22 cellular contexts compared by ENCODE assay signal in the genomic region with DNA sequence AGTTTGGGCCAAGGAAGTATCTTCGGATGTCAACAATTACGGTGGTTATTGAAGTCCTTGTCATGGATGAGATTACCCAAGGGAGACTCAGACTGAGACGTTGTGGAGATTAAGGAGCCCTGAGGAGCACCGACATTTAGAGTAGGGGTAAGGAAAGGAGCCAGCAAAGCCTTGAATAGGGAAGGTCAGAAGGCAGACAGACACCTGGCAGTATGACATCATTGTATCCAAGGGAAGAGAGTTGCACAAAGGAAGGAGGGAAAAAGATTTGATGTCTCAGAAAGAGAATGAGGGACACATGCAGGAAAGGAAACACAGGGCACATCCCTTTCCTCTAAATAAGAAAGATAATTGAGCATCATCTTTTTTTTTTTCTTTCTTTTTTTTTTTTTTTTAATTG. TPM values are rescaled to one million over a fixed set of nuclear protein-coding genes. Genes with fewer than 3 reads are reported as not detected.
DNase-seq lines count a peak whose midpoint lies in the region; ATAC-seq, FAIRE-seq and TF ChIP-seq lines count a peak whose summit lies in the region.
"Had no signal": no experiment of that assay in that cellular context is flagged by ENCODE, and none has a peak within 500 bp of the region (broad histone marks: within the 10 kb centered on the region; RNA-seq: fewer than 3 reads in every experiment).

No MANE protein-coding gene starts in this region.

- H3K36me3 ChIP-seq in HepG2 (replicated peaks in 1 of 2; ENCODE audit: control insufficient read depth in 1 of 2, insufficient read depth in 2 of 2, low read length in 2 of 2) = no peaks in the 10 kb centered on the region
- H3K36me3 ChIP-seq in right lobe of liver = no peaks in the 10 kb centered on the region
- no peaks in the 10 kb centered on the region for H3K36me3 ChIP-seq in SK-N-SH (replicated peaks in 1 of 2; ENCODE audit: control insufficient read depth in 1 of 2, insufficient read depth in 2 of 2, low read length in 1 of 2)
- H3K36me3 ChIP-seq: SJSA1 had no signal

- H3K9me3 ChIP-seq in HepG2 (ENCODE audit: low read length) = no peaks in the 10 kb centered on the region
- no peaks in the 10 kb centered on the region for H3K9me3 ChIP-seq in right lobe of liver
- no peaks in the 10 kb centered on the region for H3K9me3 ChIP-seq in SK-N-SH
- H3K9me3 ChIP-seq: SJSA1 had no signal

- H3K4me1 ChIP-seq in HepG2 (ENCODE audit: insufficient read depth, low read length) (no peaks in the 10 kb centered on the region), right lobe of liver (no peaks in the 10 kb centered on the region), SK-N-SH (ENCODE audit: control insufficient read depth in 1 of 2, insufficient read depth in 2 of 2, low read depth in 1 of 2, low read length in 1 of 2) (peaks cover 0 to 7% of the 10 kb centered on the region in 2 experiments; a peak in 1 of 4 replicates)

- H3K27me3 ChIP-seq in HepG2 (ENCODE audit: control insufficient read depth in 1 of 2, insufficient read depth in 2 of 2, low read length in 2 of 2) (peaks cover 1 to 3% of the 10 kb centered on the region in 2 experiments; a peak in 2 of 5 replicates), right lobe of liver (no peaks in the 10 kb centered on the region), SK-N-SH (ENCODE audit: insufficient read depth) (no peaks in the 10 kb centered on the region)
- H3K27me3 ChIP-seq: SJSA1 had no signal

- no peak overlapping the region for H3K4me3 ChIP-seq in HepG2 (replicated peaks in 1 of 3; ENCODE audit: insufficient read depth in 1 of 3, low read depth in 2 of 3, low read length in 3 of 3)
- no peak overlapping the region for H3K4me3 ChIP-seq in right lobe of liver
- no peak overlapping the region for H3K4me3 ChIP-seq in epithelial cell of esophagus (ENCODE audit: low read length)
- no peak overlapping the region for H3K4me3 ChIP-seq in SK-N-SH (ENCODE audit: low read depth in 2 of 2, low read length in 1 of 2)
- H3K4me3 ChIP-seq: GM12878, SJSA1 had no signal

- TF ChIP-seq RAD21 in HepG2 (CRISPR knock-in tag; IDR thresholded peaks at IDR 0.05) (no peak), SK-N-SH (IDR thresholded peaks at IDR 0.05; ENCODE audit: low read length) (no peak)

- H4K20me1 ChIP-seq in HepG2 (ENCODE audit: insufficient read depth, low read length) (no peaks in the 10 kb centered on the region), SK-N-SH (ENCODE audit: insufficient read depth) (no peaks in the 10 kb centered on the region)

- H3K27ac ChIP-seq in HepG2 (ENCODE audit: extremely low read length, insufficient read depth, low read length) = no peak overlapping the region
- no peak overlapping the region for H3K27ac ChIP-seq in right lobe of liver
- H3K27ac ChIP-seq in SK-N-SH (ENCODE audit: low read depth in 2 of 2, low read length in 1 of 2) = no peak overlapping the region
- H3K27ac ChIP-seq: KMS-11, SJSA1 had no signal

- in situ Hi-C loops in HepG2 (cut with HindIII; ENCODE audit: extremely low pct_ligation_motif_present, low pct_unique_long_range_greater_than_20kb) = no loop called here
- in situ Hi-C loops in KBM-7 (cut with MboI; ENCODE audit: low pct_unique_long_range_greater_than_20kb, low sequenced_read_pairs) = no loop called here

- DNase-seq in HepG2 (ENCODE audit: low spot score) (no peak), right lobe of liver (no peak), epithelial cell of esophagus (ENCODE audit: low read depth) (peak; percentile 58), mesothelial cell of epicardium (ENCODE audit: low spot score in 2 of 2, unreplicated experiment in 2 of 2) (no peak), NCI-H526 treated with DMSO at 0.1 percent for 48 hours (lab: John Stamatoyannopoulos, UW) (no peak), KBM-7 (no peak), SK-N-SH (no peak)
- DNase-seq: CD4-positive, alpha-beta memory T cell; DND-41; NCI-H1048; NCI-H1436 treated with DMSO at 0.1 percent for 48 hours; NCI-H2029 treated with DMSO at 0.1 percent for 48 hours; NCI-H2171 treated with DMSO at 0.1 percent for 48 hours; NCI-H446 treated with DMSO at 0.1 percent for 48 hours; NCI-H82; PC-3 had no signal

- no peak for TF ChIP-seq POLR2A in HepG2 (IDR thresholded peaks at IDR 0.05; ENCODE audit: insufficient read depth in 1 of 2, low read depth in 2 of 2, low read length in 2 of 2)
- TF ChIP-seq POLR2A in right lobe of liver (IDR thresholded peaks at IDR 0.05) = no peak

- no peaks in the 10 kb centered on the region for H3K27me3 Mint-ChIP-seq in mesothelial cell of epicardium (ENCODE audit: low read depth)

- H3K27ac Mint-ChIP-seq in mesothelial cell of epicardium = peak overlapping the region; percentile 23
- H3K27ac Mint-ChIP-seq: CD4-positive, alpha-beta memory T cell had no signal

- H3K79me2 ChIP-seq in HepG2 (ENCODE audit: insufficient read depth, low read length) = no peaks in the 10 kb centered on the region
- no peaks in the 10 kb centered on the region for H3K79me2 ChIP-seq in SK-N-SH (ENCODE audit: insufficient read depth)

- ATAC-seq in HepG2 = no peak
- no peak for ATAC-seq in right lobe of liver
- no peak for ATAC-seq in HG02678 (IDR thresholded peaks at IDR 0.05; ENCODE audit: unreplicated experiment)
- ATAC-seq: PC-3 had no signal

- 43% methylated on average over 4 of the region's 4 CpGs for WGBS in HepG2 (ENCODE audit: low lambda C conversion rate)
- 64% methylated on average over 4 of the region's 4 CpGs for WGBS in right lobe of liver (ENCODE audit: insufficient coverage, low coverage, low lambda C conversion rate, missing lambda C conversion rate)
- 81% methylated on average over 4 of the region's 4 CpGs for WGBS in SK-N-SH (ENCODE audit: low lambda C conversion rate)

- no peak for TF ChIP-seq EP300 in HepG2 (IDR thresholded peaks at IDR 0.05; ENCODE audit: low read depth in 2 of 2, low read length in 2 of 2)
- TF ChIP-seq EP300 in HepG2 (CRISPR knock-in tag; IDR thresholded peaks at IDR 0.05; ENCODE audit: borderline replicate concordance) = no peak
- TF ChIP-seq EP300 in SK-N-SH (IDR thresholded peaks at IDR 0.05; ENCODE audit: borderline replicate concordance in 1 of 2, low read depth in 1 of 2, low read length in 1 of 2) = no peak

- TF ChIP-seq CTCF in HepG2 (CRISPR knock-in tag; IDR thresholded peaks at IDR 0.05) = no peak
- no peak for TF ChIP-seq CTCF in right lobe of liver (IDR thresholded peaks at IDR 0.05)
- no peak for TF ChIP-seq CTCF in epithelial cell of esophagus (IDR thresholded peaks at IDR 0.05; ENCODE audit: insufficient read depth, low read depth, low read length, missing control alignments)
- no peak for TF ChIP-seq CTCF in mesothelial cell of epicardium (IDR thresholded peaks at IDR 0.05; ENCODE audit: unreplicated experiment)
- TF ChIP-seq CTCF in SK-N-SH (IDR thresholded peaks at IDR 0.05) = no peak

- no peaks in the 10 kb centered on the region for H3K9me2 ChIP-seq in SK-N-SH

- no peaks in the 10 kb centered on the region for H3K36me3 Mint-ChIP-seq in mesothelial cell of epicardium
- H3K36me3 Mint-ChIP-seq: CD4-positive, alpha-beta memory T cell had no signal

- POLR2A ChIA-PET in HepG2 (lab: Yijun Ruan, JAX) (no interaction called here), SK-N-SH (lab: Yijun Ruan, JAX) (no interaction called here)

- CTCF ChIA-PET in HepG2 (lab: Yijun Ruan, JAX; ENCODE audit: low intra/inter-chr PET ratio, low total read pairs) = no interaction called here
- CTCF ChIA-PET in SK-N-SH (lab: Yijun Ruan, JAX) = interaction anchor here (1.2 kb wide), 1 partner anchor 30 kb away, joined by 4 read pairs; no protein-coding TSS in a partner anchor

- H3K9ac ChIP-seq in HepG2 (ENCODE audit: insufficient read depth, low read depth, low read length) (no peak overlapping the region), SK-N-SH (no peak overlapping the region)
- H3K9ac ChIP-seq: KMS-11 had no signal

- H3F3A ChIP-seq in SK-N-SH (replicated peaks; ENCODE audit: insufficient read depth) = no peaks in the 10 kb centered on the region

- BruUV-seq in HepG2 (replicated peaks; lab: Mats Ljungman, UMichigan) = no TSS peak

- no peak overlapping the region for H3K4me2 ChIP-seq in HepG2 (ENCODE audit: low read depth, low read length)
- H3K4me2 ChIP-seq in SK-N-SH = no peak overlapping the region
- H3K4me2 ChIP-seq: KMS-11 had no signal

- FAIRE-seq in HepG2 (lab: Jason Lieb, UNC) = no peak
- FAIRE-seq: G401.6, GM12878, H54 had no signal

- H3K4me3 Mint-ChIP-seq in mesothelial cell of epicardium = no peak overlapping the region
- H3K4me3 Mint-ChIP-seq: CD4-positive, alpha-beta memory T cell had no signal

- intact Hi-C loops in HepG2 (cut with micrococcal nuclease; ENCODE audit: unreplicated experiment) (no loop called here), right lobe of liver (cut with DNase I) (no loop called here)

- H2AFZ ChIP-seq in HepG2 (ENCODE audit: low read length) (no peak overlapping the region), SK-N-SH (ENCODE audit: low read depth) (no peak overlapping the region)

- H3K4me1 Mint-ChIP-seq in mesothelial cell of epicardium = peaks cover 28% of the 10 kb centered on the region

- no peaks in the 10 kb centered on the region for H3K9me3 Mint-ChIP-seq in mesothelial cell of epicardium

RNA-seq across cellular contexts. Expression of gene LAMC2, which starts 11.7 kb away (rescaled TPM):
- not detected in 2 replicates for total RNA-seq in HepG2 (2016; rRNA removed; fragmentation: Illumina TruSeq; extraction: Trizol)
- not detected in 2 replicates for total RNA-seq in HepG2 (2016; cell fraction: cytosol; rRNA removed; fragmentation: Illumina TruSeq; extraction: Trizol; ENCODE audit: low read depth)
- total RNA-seq in HepG2 (2016; cell fraction: insoluble cytoplasmic fraction; rRNA removed; fragmentation: Illumina TruSeq; extraction: Trizol) = not detected in 2 replicates
- not detected in 2 replicates for total RNA-seq in HepG2 (2016; cell fraction: membrane; rRNA removed; fragmentation: Illumina TruSeq; extraction: Trizol)
- not detected in 2 replicates for total RNA-seq in HepG2 (2016; cell fraction: nucleus; rRNA removed; fragmentation: Illumina TruSeq; extraction: Trizol)
- polyA plus RNA-seq in HepG2 (2011; rRNA removed) = 0.01 and 0.03 TPM in 2 replicates
- polyA plus RNA-seq in HepG2 (2011; cell fraction: cytosol; rRNA removed) = 0.01 TPM in 1 of 2 replicates, not detected in the other
- 0.05 TPM in 1 of 2 replicates, not detected in the other for polyA plus RNA-seq in HepG2 (2011; cell fraction: nucleus; rRNA removed)
- not detected in 2 replicates for polyA plus RNA-seq in HepG2 (2012)
- not detected in 2 replicates for polyA plus RNA-seq in HepG2 (2016; cell fraction: cytosol; fragmentation: Illumina TruSeq; extraction: Trizol; ENCODE audit: low read depth)
- polyA plus RNA-seq in HepG2 (2016; cell fraction: insoluble cytoplasmic fraction; fragmentation: Illumina TruSeq; extraction: Trizol; ENCODE audit: low read depth) = not detected in 2 replicates
- not detected in 2 replicates for polyA plus RNA-seq in HepG2 (2016; cell fraction: membrane; fragmentation: Illumina TruSeq; extraction: Trizol; ENCODE audit: low read depth)
- not detected in 2 replicates for polyA plus RNA-seq in HepG2 (2016; cell fraction: nucleus; fragmentation: Illumina TruSeq; extraction: Trizol; ENCODE audit: insufficient read depth, low read depth)
- 0.04 and 1.2 TPM in 2 replicates for polyA minus RNA-seq in HepG2 (2011; rRNA and poly(A)+ RNA removed; ENCODE audit: low replicate concordance)
- not detected in 2 replicates for polyA minus RNA-seq in HepG2 (2011; cell fraction: cytosol; rRNA and poly(A)+ RNA removed)
- polyA minus RNA-seq in HepG2 (2011; cell fraction: nucleus; rRNA and poly(A)+ RNA removed) = 0.13 TPM in 1 of 2 replicates, not detected in the other
- 1 to 10 TPM in 2 of 6 experiments, under 1 TPM in 4; 0.17 to 1.5 (median 0.49) TPM for total RNA-seq in right lobe of liver
- total RNA-seq in mesothelial cell of epicardium = 9.2 to 10.4 TPM (median 9.9 TPM) in 3 replicates
- 0.15 and 0.16 TPM in 2 replicates for polyA plus RNA-seq in SK-N-SH (2012; rRNA removed)
- 0.04 and 0.07 TPM in 2 replicates for polyA plus RNA-seq in SK-N-SH (2012; cell fraction: cytosol; rRNA removed)
- 0.23 and 0.48 TPM in 2 replicates for polyA plus RNA-seq in SK-N-SH (2012; cell fraction: nucleus; rRNA removed)
- total RNA-seq: CD4-positive, alpha-beta memory T cell had no signal
- polyA plus RNA-seq: CD4-positive, alpha-beta memory T cell had no signal
